8 cellular contexts compared by ENCODE assay signal in genomic region chr19:17405250-17406038, GRCh38. TPM values are rescaled to one million over a fixed set of nuclear protein-coding genes. Genes with fewer than 3 reads are reported as not detected.
DNase-seq lines count a peak whose midpoint lies in the region; ATAC-seq, FAIRE-seq and TF ChIP-seq lines count a peak whose summit lies in the region.

TSS of gene BST2 (minus strand) at chr19:17405630. CDS start at chr19:17405575, 55 bp downstream.

- H3K23ac ChIP-seq in H1 (ENCODE audit: insufficient read length), result no peak within 1 kb of the TSS

- H3K27ac ChIP-seq in H1 (ENCODE audit: low read depth, low read length) (peak within 1 kb of the TSS; percentile 81), mesodermal cell (ENCODE audit: low read depth, low read length, severe bottlenecking) (peak within 1 kb of the TSS; percentile 66), thymus (ENCODE audit: low read depth) (peak within 1 kb of the TSS; percentile 94)

- H4K8ac ChIP-seq in H1 (ENCODE audit: extremely low read depth, insufficient read depth, low read length), result peak within 1 kb of the TSS; percentile 69

- no peak for TF ChIP-seq RAD21 in H1 (IDR thresholded peaks at IDR 0.05 in 1 of 2, conservative IDR thresholded peaks at IDR 0.05 in 1 of 2; ENCODE audit: low read depth in 2 of 2, low read length in 2 of 2)

- H2BK5ac ChIP-seq in H1 (ENCODE audit: low read depth, low read length), result peak within 1 kb of the TSS; percentile 81; the same call in 1 of the 2 replicates

- peak within 1 kb of the TSS in 3 of 4 experiments; percentile 48 to 58 (median 55); a peak in 4 of 7 replicates for H3K9ac ChIP-seq in H1 (replicated peaks in 1 of 4; ENCODE audit: extremely low read depth in 1 of 4, low read depth in 3 of 4, low read length in 3 of 4)

- peak within 1 kb of the TSS; percentile 90 for H3K27ac Mint-ChIP-seq in activated CD4-positive, alpha-beta T cell treated with anti-CD3 and anti-CD28 coated beads for 36 hours

- H4K20me1 ChIP-seq in H1 (replicated peaks in 1 of 2; ENCODE audit: control insufficient read depth in 1 of 2, insufficient read depth in 2 of 2, low read length in 2 of 2), result no peaks in the 10 kb centered on the region

- FAIRE-seq in H1 (lab: Jason Lieb, UNC), result no peak

- H3K18ac ChIP-seq in H1 (ENCODE audit: extremely low read depth, low read length), result peak within 1 kb of the TSS; percentile 90

- POLR2A ChIA-PET in activated CD4-positive, alpha-beta T cell treated with anti-CD3 and anti-CD28 coated beads for 36 hours (lab: Charles Lee), result interaction anchor here (0.6 to 2.0 kb wide), 5 partner anchors 14 to 443 kb away, joined by 3 to 10 read pairs (median 5); partner anchors contain the start of genes DDA1, MVB12A and USE1
- POLR2A ChIA-PET in H1 (lab: Charles Lee; ENCODE audit: partially characterized antibody), result interaction anchor here (0.6 to 4.9 kb wide), 16 partner anchors 8 to 440 kb away, joined by 3 to 44 read pairs (median 3); partner anchors contain the start of genes CCDC194 and MVB12A

- peak within 1 kb of the TSS; percentile 72 for H4K5ac ChIP-seq in H1 (ENCODE audit: insufficient read length, low read depth, low read length)

- intact Hi-C loops in activated CD4-positive, alpha-beta T cell treated with anti-CD3 and anti-CD28 coated beads for 36 hours (cut with DNase I, micrococcal nuclease), result loop anchor here (1.0 to 2.0 kb wide), 2 partner anchors 14 to 15 kb away; no protein-coding TSS in a partner anchor

- no peaks in the 10 kb centered on the region for H3K27me3 Mint-ChIP-seq in activated CD4-positive, alpha-beta T cell treated with anti-CD3 and anti-CD28 coated beads for 36 hours

- peak within 1 kb of the TSS; percentile 91 for H2BK12ac ChIP-seq in H1 (ENCODE audit: low read depth, low read length)

- H2BK20ac ChIP-seq in H1 (ENCODE audit: low read length), result peak within 1 kb of the TSS; percentile 77; the same call in 1 of the 2 replicates

- peak within 1 kb of the TSS; percentile 27 for H2BK120ac ChIP-seq in H1 (replicated peaks; ENCODE audit: low read depth, low read length)

- H3K36me3 ChIP-seq in H1 (ENCODE audit: control insufficient read depth in 2 of 4, insufficient read depth in 4 of 4, low read length in 3 of 4) (peaks cover 0 to 7% (median 1%) of the 10 kb centered on the region in 4 experiments; a peak in 3 of 8 replicates), mesodermal cell (ENCODE audit: control insufficient read depth, insufficient read depth, low read length) (no peaks in the 10 kb centered on the region), thymus (ENCODE audit: control insufficient read depth, insufficient read depth) (peaks cover 7% of the 10 kb centered on the region)

- DNase-seq in GF-D8 (lab: John Stamatoyannopoulos, UW), result peak; percentile 94
- peak; percentile 83 for DNase-seq in KG1 (lab: John Stamatoyannopoulos, UW)
- peak; percentile 60 for DNase-seq in activated CD4-positive, alpha-beta T cell treated with anti-CD3 and anti-CD28 coated beads for 36 hours
- DNase-seq in H1 (ENCODE audit: low read depth in 1 of 2, low spot score in 2 of 2), result no peak

- CTCF ChIA-PET in activated CD4-positive, alpha-beta T cell treated with anti-CD3 and anti-CD28 coated beads for 36 hours (lab: Charles Lee), result interaction anchor here (0.6 to 1.4 kb wide), 6 partner anchors 15 to 73 kb away, joined by 3 to 7 read pairs (median 4); no protein-coding TSS in a partner anchor
- CTCF ChIA-PET in H1 (lab: Charles Lee; ENCODE audit: partially characterized antibody), result interaction anchor here (0.8 to 1.6 kb wide), 5 partner anchors 10 to 60 kb away, joined by 3 to 5 read pairs (median 4); no protein-coding TSS in a partner anchor

- peak within 1 kb of the TSS; percentile 25 for H3K4ac ChIP-seq in H1 (replicated peaks; ENCODE audit: insufficient read length, low read depth, low read length)

- H3K4me3 ChIP-seq in H1 (ENCODE audit: extremely low read depth in 1 of 4, insufficient read depth in 2 of 4, low read depth in 3 of 4, low read length in 4 of 4) (peak within 1 kb of the TSS; percentile 39 to 75 (median 58); a peak in 7 of 8 replicates), mesodermal cell (ENCODE audit: extremely low read depth, insufficient read depth, low read length, poor library complexity, severe bottlenecking) (peak within 1 kb of the TSS; percentile 33), thymus (ENCODE audit: low read length) (peak within 1 kb of the TSS; percentile 35)

- TF ChIP-seq EP300 in H1 (IDR thresholded peaks at IDR 0.05; ENCODE audit: borderline replicate concordance in 1 of 2, low read depth in 2 of 2, low read length in 2 of 2), result no peak

- H3K79me1 ChIP-seq in H1 (ENCODE audit: low read depth, low read length), result no peaks in the 10 kb centered on the region; the same call in 1 of the 2 replicates

- H3K9me3 ChIP-seq in H1 (ENCODE audit: insufficient read depth in 2 of 2, low read depth in 1 of 2, low read length in 1 of 2) (no peaks in the 10 kb centered on the region), mesodermal cell (ENCODE audit: control insufficient read depth, low read length) (no peaks in the 10 kb centered on the region), thymus (ENCODE audit: control insufficient read depth) (no peaks in the 10 kb centered on the region)

- H2AK5ac ChIP-seq in H1 (ENCODE audit: low read depth, low read length), result peak within 1 kb of the TSS; percentile 65; the same call in 1 of the 2 replicates

- TF ChIP-seq CTCF in H1 (IDR thresholded peaks at IDR 0.05; ENCODE audit: control extremely low read depth in 1 of 3, insufficient read depth in 1 of 3, low read depth in 1 of 3, low read length in 3 of 3), result no peak

- H3K9me3 Mint-ChIP-seq in activated CD4-positive, alpha-beta T cell treated with anti-CD3 and anti-CD28 coated beads for 36 hours (ENCODE audit: low read depth), result no peaks in the 10 kb centered on the region

- peak within 1 kb of the TSS; percentile 84; the same call in 1 of the 2 replicates for H2BK15ac ChIP-seq in H1 (ENCODE audit: low read length)

- peak within 1 kb of the TSS; percentile 76 for H3K4me3 Mint-ChIP-seq in activated CD4-positive, alpha-beta T cell treated with anti-CD3 and anti-CD28 coated beads for 36 hours

- no peak within 1 kb of the TSS for H2AFZ ChIP-seq in H1 (ENCODE audit: low read length)

- peaks cover 4 to 23% (median 13%) of the 10 kb centered on the region in 4 experiments for H3K4me1 ChIP-seq in H1 (replicated peaks in 1 of 4; ENCODE audit: control insufficient read depth in 3 of 4, insufficient read depth in 4 of 4, low read length in 3 of 4)
- H3K4me1 ChIP-seq in mesodermal cell (ENCODE audit: control insufficient read depth, insufficient read depth, low read length, poor library complexity, severe bottlenecking), result peaks cover 12% of the 10 kb centered on the region
- peaks cover 17% of the 10 kb centered on the region for H3K4me1 ChIP-seq in thymus (ENCODE audit: control insufficient read depth, insufficient read depth, low read length)

- ATAC-seq in GM21717 (IDR thresholded peaks at IDR 0.05; ENCODE audit: unreplicated experiment) (peak; percentile 60), HG03025 (IDR thresholded peaks at IDR 0.05; ENCODE audit: low FRiP score, unreplicated experiment) (no peak)
- ATAC-seq in activated CD4-positive, alpha-beta T cell treated with anti-CD3 and anti-CD28 coated beads for 36 hours, result peak; percentile 80

- peak within 1 kb of the TSS; percentile 3 for H3K56ac ChIP-seq in H1 (replicated peaks; ENCODE audit: insufficient read length, low read depth, low read length)

- peak in 1 of 2 experiments; percentile 40; a peak in 1 of 3 replicates for TF ChIP-seq POLR2A in H1 (IDR thresholded peaks at IDR 0.05; ENCODE audit: control extremely low read depth in 1 of 2, low read depth in 2 of 2, low read length in 2 of 2)

- peak within 1 kb of the TSS; percentile 86 for H4K91ac ChIP-seq in H1 (replicated peaks; ENCODE audit: insufficient read length, low read length)

- peaks cover 7% of the 10 kb centered on the region for H3K36me3 Mint-ChIP-seq in activated CD4-positive, alpha-beta T cell treated with anti-CD3 and anti-CD28 coated beads for 36 hours (ENCODE audit: low read depth)

- H3K79me2 ChIP-seq in H1 (ENCODE audit: control insufficient read depth in 1 of 2, insufficient read depth in 2 of 2, low read length in 2 of 2), result peaks cover 0 to 4% of the 10 kb centered on the region in 2 experiments; a peak in 1 of 4 replicates

- WGBS in H1 (ENCODE audit: extremely low coverage in 1 of 2, insufficient coverage in 1 of 2, insufficient read length in 1 of 2, insufficient replicate concordance in 2 of 2, low coverage in 1 of 2, low lambda C conversion rate in 2 of 2, missing lambda C conversion rate in 1 of 2), 2 experiments, result 88% methylated on average over 18 of the region's 18 CpGs; no CpG with 5 or more reads in 1 of the 2 experiments
- 91 to 95% methylated on average over 13 to 15 of the region's 18 CpGs for WGBS in mesodermal cell (ENCODE audit: insufficient coverage in 2 of 2), 2 experiments
- WGBS in thymus, result 9% methylated on average over 18 of the region's 18 CpGs

- H3K4me2 ChIP-seq in H1 (ENCODE audit: insufficient read depth in 1 of 2, low read depth in 2 of 2, low read length in 2 of 2), result peak within 1 kb of the TSS; percentile 77 to 79

- peaks cover 28% of the 10 kb centered on the region for H3K4me1 Mint-ChIP-seq in activated CD4-positive, alpha-beta T cell treated with anti-CD3 and anti-CD28 coated beads for 36 hours

- H3K27me3 ChIP-seq in H1 (replicated peaks in 1 of 4; ENCODE audit: control insufficient read depth in 3 of 4, extremely low read depth in 1 of 4, insufficient read depth in 3 of 4, low read length in 3 of 4) (no peaks in the 10 kb centered on the region), thymus (ENCODE audit: control insufficient read depth, insufficient read depth) (no peaks in the 10 kb centered on the region)

- peaks cover 10% of the 10 kb centered on the region; the same call in 1 of the 2 replicates for H3K23me2 ChIP-seq in H1 (ENCODE audit: low read depth, low read length)

- no peak within 1 kb of the TSS for H3K14ac ChIP-seq in H1 (ENCODE audit: insufficient read length)

TF ChIP-seq in H1, 55 proteins besides CTCF, POLR2A, EP300 and RAD21 (continues in another document):
- TF ChIP-seq SP1 (IDR thresholded peaks at IDR 0.05; ENCODE audit: low read depth, low read length), result no peak
- 0 out of 2 replicates have a peak, but pooled peaks have one; percentile 25 for TF ChIP-seq POLR2AphosphoS5 (IDR thresholded peaks at IDR 0.05; ENCODE audit: low read depth, low read length)

RNA-seq across cellular contexts. Expression of gene BST2, which starts in this region (rescaled TPM):
- 10 to 100 TPM; 62.0 to 70.7 TPM for total RNA-seq in activated CD4-positive, alpha-beta T cell treated with anti-CD3 and anti-CD28 coated beads for 36 hours
- 16.8 and 18.1 TPM in 2 replicates for total RNA-seq in H1 (2021; fragmentation: NEBNext Ultra II Directional; extraction: Animal tissue kit (Norgen Biotek cat#: 25700))
- polyA plus RNA-seq in H1 (2011; rRNA removed) (72.8 and 117 TPM in 2 replicates), thymus (221 TPM)
- polyA plus RNA-seq in H1 (2011; cell fraction: cytosol; rRNA removed), result 114 TPM
- 72.3 TPM for polyA plus RNA-seq in H1 (2011; cell fraction: nucleus; rRNA removed)
- 50.2 to 77.7 TPM (median 65.9 TPM) in 4 replicates for polyA plus RNA-seq in H1 (2012, experiment 1 of 2)
- 123 TPM for polyA plus RNA-seq in H1 (2012, experiment 2 of 2)
- 23.1 TPM for polyA plus RNA-seq in H1 (2013, experiment 1 of 2)
- 28.3 TPM for polyA plus RNA-seq in H1 (2013, experiment 2 of 2)
- 29.3 and 39.6 TPM in 2 replicates for polyA minus RNA-seq in H1 (2011; rRNA and poly(A)+ RNA removed)
- 22.9 TPM for polyA minus RNA-seq in H1 (2011; cell fraction: cytosol; rRNA and poly(A)+ RNA removed)
- 25.5 TPM for polyA minus RNA-seq in H1 (2011; cell fraction: nucleus; rRNA and poly(A)+ RNA removed)
- 78.1 TPM for polyA plus RNA-seq in mesodermal cell (2013, experiment 1 of 2)
- 86.5 TPM for polyA plus RNA-seq in mesodermal cell (2013, experiment 2 of 2)

Comparison
In these comparisons a context has a peak if more than half of its experiments do, and no peak if none do; other contexts are left out.
1. DNase-seq: peak in GF-D8 (single experiment), KG1 (single experiment) and activated CD4-positive, alpha-beta T cell treated with anti-CD3 and anti-CD28 coated beads for 36 hours (single experiment); none in H1 (0 of 2).
2. Peak in every context shown above with its lines, with median percentiles within 50 percentile points of each other: H3K27ac ChIP-seq and H3K4me3 ChIP-seq.